1 cellular context compared by ENCODE assay signal in the genomic region with DNA sequence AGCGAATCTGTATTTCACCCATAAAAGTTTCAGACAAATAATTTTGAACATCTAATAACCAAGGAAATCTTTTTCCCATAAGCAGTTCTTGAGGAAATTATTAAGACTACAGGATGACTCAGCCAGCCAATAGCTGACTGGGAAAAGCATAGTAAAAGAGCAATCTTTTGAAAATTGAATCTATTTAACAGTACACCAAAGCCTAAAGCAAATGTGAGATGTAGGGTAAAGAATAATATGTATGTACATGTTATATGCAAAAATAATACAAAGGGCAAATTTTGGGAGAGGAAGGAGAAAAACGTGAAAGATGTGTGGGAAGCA.
TF ChIP-seq lines count a peak whose summit lies in the region.

No MANE protein-coding gene starts in this region.

TF ChIP-seq in GM12878, 131 proteins besides CTCF, POLR2A, EP300 and RAD21:
- no peak for TF ChIP-seq POLR2AphosphoS2 (IDR thresholded peaks at IDR 0.05; ENCODE audit: low read depth, low read length)
- no peak for TF ChIP-seq ETV6 (conservative IDR thresholded peaks at IDR 0.05 in 1 of 2, IDR thresholded peaks at IDR 0.05 in 1 of 2; ENCODE audit: borderline replicate concordance in 1 of 2, low read depth in 1 of 2)
- no peak for TF ChIP-seq CBX3 (IDR thresholded peaks at IDR 0.05; ENCODE audit: borderline replicate concordance, low read depth)
- TF ChIP-seq SPI1 (IDR thresholded peaks at IDR 0.05; ENCODE audit: borderline replicate concordance, insufficient read depth, low read depth, low read length) = no peak
- no peak for TF ChIP-seq JUNB (IDR thresholded peaks at IDR 0.05)
- no peak for TF ChIP-seq EED (IDR thresholded peaks at IDR 0.05; ENCODE audit: low read depth)
- TF ChIP-seq TCF12 (IDR thresholded peaks at IDR 0.05; ENCODE audit: low read depth, low read length) = no peak
- TF ChIP-seq BACH1 (IDR thresholded peaks at IDR 0.05; ENCODE audit: borderline replicate concordance) = no peak
- no peak for TF ChIP-seq ZNF384 (IDR thresholded peaks at IDR 0.05; ENCODE audit: borderline replicate concordance, low read depth, low read length)
- no peak for TF ChIP-seq RB1 (IDR thresholded peaks at IDR 0.05; ENCODE audit: borderline replicate concordance)
- no peak for TF ChIP-seq FOXK2 (IDR thresholded peaks at IDR 0.05)
- TF ChIP-seq ZNF687 (IDR thresholded peaks at IDR 0.05) = no peak
- TF ChIP-seq, protein P1, sequence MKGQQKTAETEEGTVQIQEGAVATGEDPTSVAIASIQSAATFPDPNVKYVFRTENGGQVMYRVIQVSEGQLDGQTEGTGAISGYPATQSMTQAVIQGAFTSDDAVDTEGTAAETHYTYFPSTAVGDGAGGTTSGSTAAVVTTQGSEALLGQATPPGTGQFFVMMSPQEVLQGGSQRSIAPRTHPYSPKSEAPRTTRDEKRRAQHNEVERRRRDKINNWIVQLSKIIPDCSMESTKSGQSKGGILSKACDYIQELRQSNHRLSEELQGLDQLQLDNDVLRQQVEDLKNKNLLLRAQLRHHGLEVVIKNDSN (IDR thresholded peaks at IDR 0.05; ENCODE audit: borderline replicate concordance, extremely low read length, insufficient read depth, low read depth, low read length) = no peak
- no peak for TF ChIP-seq SUZ12 (IDR thresholded peaks at IDR 0.05; ENCODE audit: unreplicated experiment)
- no peak for TF ChIP-seq ZBTB33 (IDR thresholded peaks at IDR 0.05)
